In genomic region chr11:60924110-60924905, GRCh38 we compare ENCODE assay signal across 8 cellular contexts. TPM values are rescaled to one million over a fixed set of nuclear protein-coding genes. Genes with fewer than 3 reads are reported as not detected.
DNase-seq lines count a peak whose midpoint lies in the region; ATAC-seq and TF ChIP-seq lines count a peak whose summit lies in the region.

TSS of gene TMEM132A (plus strand) at chr11:60924460. CDS start at chr11:60924634, 174 bp downstream.

- H3K79me2 ChIP-seq in H9 (ENCODE audit: insufficient read depth, low read length) (no peaks in the 10 kb centered on the region), parathyroid adenoma (no peaks in the 10 kb centered on the region)

- H3K23me2 ChIP-seq in H9 (ENCODE audit: insufficient read length, low read depth, low read length, poor library complexity, severe bottlenecking), result peaks cover 10% of the 10 kb centered on the region

- no CpG with 5 or more reads among the region's 69 CpGs for WGBS in H9 (ENCODE audit: extremely low coverage, insufficient read length, low lambda C conversion rate)

- no peak within 1 kb of the TSS; the same call in 1 of the 2 replicates for H2BK15ac ChIP-seq in H9 (ENCODE audit: low read depth, low read length)

- no peaks in the 10 kb centered on the region for H3K9me3 Mint-ChIP-seq in H9

- H3K27ac Mint-ChIP-seq in H9, result peak within 1 kb of the TSS in 1 of 3 experiments; percentile 62; a peak in 2 of 7 replicates

- no peak within 1 kb of the TSS for H4K5ac ChIP-seq in H9 (ENCODE audit: insufficient read length, low read depth, low read length)

- H3K4me2 ChIP-seq in H9 (ENCODE audit: insufficient read depth, insufficient read length, low read length) (peak within 1 kb of the TSS; percentile 91), parathyroid adenoma (ENCODE audit: low read length) (peak within 1 kb of the TSS; percentile 67)

- H3K9ac ChIP-seq in H9 (ENCODE audit: extremely low read depth, insufficient read length, low read length), result peak within 1 kb of the TSS; percentile 41
- no peak within 1 kb of the TSS for H3K9ac ChIP-seq in parathyroid adenoma

- peaks cover 2% of the 10 kb centered on the region; the same call in 1 of the 2 replicates for H3K4me1 ChIP-seq in H9 (ENCODE audit: insufficient read depth, low read length)
- H3K4me1 ChIP-seq in parathyroid adenoma, result no peaks in the 10 kb centered on the region

- H3K14ac ChIP-seq in H9 (ENCODE audit: insufficient read depth, low read length), result peak within 1 kb of the TSS; percentile 77

- DNase-seq in DMS 273 (lab: John Stamatoyannopoulos, UW; ENCODE audit: unreplicated experiment), result peak; percentile 86
- DNase-seq in H9, result peak; percentile 87
- peak; percentile 66 for DNase-seq in NCI-H510A (lab: John Stamatoyannopoulos, UW)
- peak; percentile 85 for DNase-seq in left cardiac atrium

- H2BK5ac ChIP-seq in H9 (ENCODE audit: insufficient read length, low read length), result no peak within 1 kb of the TSS

- ATAC-seq in left cardiac atrium, result peak; percentile 89 to 90
- ATAC-seq in HG03520 (IDR thresholded peaks at IDR 0.05; ENCODE audit: unreplicated experiment), result no peak
- no peak for ATAC-seq in GM18520 (IDR thresholded peaks at IDR 0.05; ENCODE audit: unreplicated experiment)

- no peaks in the 10 kb centered on the region for H3K27me3 ChIP-seq in H9 (ENCODE audit: insufficient read depth, low read length)
- no peaks in the 10 kb centered on the region for H3K27me3 ChIP-seq in parathyroid adenoma (ENCODE audit: control insufficient read depth, insufficient read depth, low read length)

- H3K36me3 ChIP-seq in parathyroid adenoma (ENCODE audit: control insufficient read depth, insufficient read depth, low read length), result no peaks in the 10 kb centered on the region

- H4K91ac ChIP-seq in H9 (ENCODE audit: insufficient read length, low read depth, low read length), result no peak within 1 kb of the TSS

- H3K4me1 Mint-ChIP-seq in H9, result peaks cover 16 to 21% of the 10 kb centered on the region in 2 experiments

- peaks cover 28 to 56% (median 52%) of the 10 kb centered on the region in 3 experiments; a peak in 6 of 7 replicates for H3K36me3 Mint-ChIP-seq in H9 (ENCODE audit: insufficient read depth in 1 of 3, low read depth in 3 of 3)

- H4K20me1 ChIP-seq in H9 (ENCODE audit: control insufficient read depth, insufficient read depth, insufficient read length), result no peaks in the 10 kb centered on the region

- no peak within 1 kb of the TSS for H4K8ac ChIP-seq in H9 (replicated peaks; ENCODE audit: insufficient read length, low read depth, low read length)

- TF ChIP-seq CTCF in H9 (conservative IDR thresholded peaks at IDR 0.05) (0 out of 3 replicates have a peak, but pooled peaks have one; percentile 9), parathyroid adenoma (IDR thresholded peaks at IDR 0.05) (no peak)

- H3K27me3 Mint-ChIP-seq in H9 (ENCODE audit: low read depth), result peaks cover 7% of the 10 kb centered on the region

- H2AFZ ChIP-seq in H9 (ENCODE audit: low read length), result no peak within 1 kb of the TSS
- peak within 1 kb of the TSS; percentile 66 for H2AFZ ChIP-seq in parathyroid adenoma

- peak within 1 kb of the TSS; percentile 54 for H3K18ac ChIP-seq in H9 (ENCODE audit: insufficient read length, low read depth, low read length)

- no peak within 1 kb of the TSS for H3K23ac ChIP-seq in H9 (ENCODE audit: insufficient read length, low read depth, low read length)

- H3K27ac ChIP-seq in H9 (ENCODE audit: insufficient read length, low read depth, low read length) (no peak within 1 kb of the TSS), angular gyrus (ENCODE audit: low read depth, low read length) (peak within 1 kb of the TSS; percentile 73), parathyroid adenoma (no peak within 1 kb of the TSS)

- no peak within 1 kb of the TSS for H3K4ac ChIP-seq in H9 (ENCODE audit: low read depth, low read length)

- H3K9me3 ChIP-seq in H9 (ENCODE audit: control insufficient read depth, low read depth, low read length), result no peaks in the 10 kb centered on the region
- H3K9me3 ChIP-seq in parathyroid adenoma (ENCODE audit: control insufficient read depth, low read length), result no peaks in the 10 kb centered on the region

- H3K4me3 ChIP-seq in parathyroid adenoma (ENCODE audit: low read depth, low read length), result peak within 1 kb of the TSS; percentile 55

- intact Hi-C loops in left cardiac atrium (cut with DNase I), result no loop called here

- no peak within 1 kb of the TSS for H2BK20ac ChIP-seq in H9 (ENCODE audit: low read depth, low read length, poor library complexity, severe bottlenecking)

- no peak within 1 kb of the TSS for H2BK12ac ChIP-seq in H9 (ENCODE audit: insufficient read length, low read depth, low read length)

- H3K4me3 Mint-ChIP-seq in H9, result peak within 1 kb of the TSS; percentile 78 to 93

- no peak within 1 kb of the TSS for H2AK5ac ChIP-seq in H9 (ENCODE audit: insufficient read length, low read length)

- no peak within 1 kb of the TSS for H2BK120ac ChIP-seq in H9 (ENCODE audit: low read depth, low read length, poor library complexity, severe bottlenecking)

- H3K79me1 ChIP-seq in H9 (ENCODE audit: insufficient read depth, low read depth, low read length, poor library complexity, severe bottlenecking), result no peaks in the 10 kb centered on the region

- H3T11ph ChIP-seq in H9 (ENCODE audit: low read length), result no peak within 1 kb of the TSS

- no peak within 1 kb of the TSS for H3K56ac ChIP-seq in H9 (ENCODE audit: insufficient read length, low read depth, low read length)

RNA-seq across cellular contexts. Expression of gene TMEM132A, which starts in this region (rescaled TPM):
- 84.5 and 95.5 TPM in 2 replicates for total RNA-seq in H9 (2021)
- total RNA-seq in left cardiac atrium, result 1 to 10 TPM; 5.1 to 9.7 TPM

Comparison
In these comparisons a context has a peak if more than half of its experiments do, and no peak if none do; other contexts are left out.
1. ATAC-seq: peak in left cardiac atrium (2 of 2); none in HG03520 (single experiment) and GM18520 (single experiment).
2. Peak in every context shown above with its lines, with median percentiles within 50 percentile points of each other: DNase-seq.